ENCODE assay signal across 14 cellular contexts in the genomic region with DNA sequence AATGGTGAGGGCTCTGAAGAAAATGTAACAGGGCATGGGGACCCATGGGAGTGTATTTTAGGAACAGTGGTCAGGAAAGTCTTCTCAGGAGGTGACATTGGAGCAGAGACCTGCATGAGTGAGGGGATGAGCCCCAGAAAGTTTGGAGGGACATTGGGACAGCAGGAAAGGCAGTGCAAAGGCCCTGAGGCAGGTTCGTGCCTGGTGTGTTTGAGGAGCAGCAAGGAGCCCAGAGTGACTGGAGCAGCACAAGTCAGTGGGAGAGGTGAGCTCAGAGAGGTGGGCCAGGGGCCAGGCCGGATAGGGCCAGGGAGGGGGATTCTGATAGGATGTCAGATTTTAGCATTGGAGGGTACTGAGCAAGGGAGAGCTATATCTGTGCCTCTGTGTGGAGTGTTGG.
DNase-seq lines count a peak whose midpoint lies in the region; ATAC-seq, FAIRE-seq and TF ChIP-seq lines count a peak whose summit lies in the region.
"Had no signal": no experiment of that assay in that cellular context is flagged by ENCODE, and none has a peak within 500 bp of the region (broad histone marks: within the 10 kb centered on the region; RNA-seq: fewer than 3 reads in every experiment).

No MANE protein-coding gene starts in this region.

- H3K4me3 ChIP-seq in H1 (ENCODE audit: extremely low read depth in 1 of 4, insufficient read depth in 2 of 4, low read depth in 3 of 4, low read length in 4 of 4) = no peak overlapping the region
- H3K4me3 ChIP-seq in mucosa of rectum (ENCODE audit: low read length in 2 of 2) = no peak overlapping the region
- no peak overlapping the region for H3K4me3 ChIP-seq in tibial nerve
- H3K4me3 ChIP-seq in WERI-Rb-1 (ENCODE audit: low read depth, low read length) = no peak overlapping the region

- no peak for TF ChIP-seq RAD21 in H1 (IDR thresholded peaks at IDR 0.05 in 1 of 2, conservative IDR thresholded peaks at IDR 0.05 in 1 of 2; ENCODE audit: low read depth in 2 of 2, low read length in 2 of 2)

- H4K91ac ChIP-seq in H1 (replicated peaks; ENCODE audit: insufficient read length, low read length) = no peak overlapping the region

- H2BK15ac ChIP-seq in H1 (ENCODE audit: low read length) = no peak overlapping the region

- FAIRE-seq in H1 (lab: Jason Lieb, UNC) = no peak

- TF ChIP-seq EP300 in H1 (IDR thresholded peaks at IDR 0.05; ENCODE audit: borderline replicate concordance in 1 of 2, low read depth in 2 of 2, low read length in 2 of 2) (no peak), tibial nerve (IDR thresholded peaks at IDR 0.05) (no peak)

- TF ChIP-seq CTCF in H1 (IDR thresholded peaks at IDR 0.05; ENCODE audit: control extremely low read depth in 1 of 3, insufficient read depth in 1 of 3, low read depth in 1 of 3, low read length in 3 of 3) (no peak), tibial nerve (IDR thresholded peaks at IDR 0.05) (no peak), WERI-Rb-1 (IDR thresholded peaks at IDR 0.05; ENCODE audit: low read depth, low read length) (no peak)

- no peak overlapping the region for H3K4ac ChIP-seq in H1 (replicated peaks; ENCODE audit: insufficient read length, low read depth, low read length)

- DNase-seq in activated naive CD4-positive, alpha-beta T cell treated with anti-CD3 and anti-CD28 coated beads for 36 hours = no peak
- DNase-seq in H1 (ENCODE audit: low read depth in 1 of 2, low spot score in 2 of 2) (no peak), tibial nerve (ENCODE audit: low spot score in 2 of 2) (no peak), cortex of kidney (lab: John Stamatoyannopoulos, UW) (no peak), WERI-Rb-1 (no peak)
- DNase-seq: activated CD8-positive, alpha-beta memory T cell treated with anti-CD3 and anti-CD28 coated beads, Interleukin-2, amount 50 U/mL, for 4 hours; naive thymus-derived CD8-positive, alpha-beta T cell; NCI-H1436 treated with DMSO at 0.1 percent for 48 hours; NCI-H748 treated with DMSO at 0.1 percent for 48 hours had no signal

- H3K36me3 Mint-ChIP-seq in activated naive CD4-positive, alpha-beta T cell treated with anti-CD3 and anti-CD28 coated beads, Interleukin-2, amount 50 U/mL, for 24 hours = peaks cover 5% of the 10 kb centered on the region
- H3K36me3 Mint-ChIP-seq in activated naive CD4-positive, alpha-beta T cell treated with anti-CD3 and anti-CD28 coated beads for 36 hours (ENCODE audit: low read depth) = peaks cover 3% of the 10 kb centered on the region

- H2BK20ac ChIP-seq in H1 (ENCODE audit: low read length) = no peak overlapping the region

- intact Hi-C loops in activated naive CD4-positive, alpha-beta T cell treated with anti-CD3 and anti-CD28 coated beads for 36 hours (cut with micrococcal nuclease) = no loop called here

- peaks cover 0 to 2% of the 10 kb centered on the region in 2 experiments for H4K20me1 ChIP-seq in H1 (replicated peaks in 1 of 2; ENCODE audit: control insufficient read depth in 1 of 2, insufficient read depth in 2 of 2, low read length in 2 of 2)

- H3K4me3 Mint-ChIP-seq in activated naive CD4-positive, alpha-beta T cell treated with anti-CD3 and anti-CD28 coated beads, Interleukin-2, amount 50 U/mL, for 24 hours = no peak overlapping the region
- H3K4me3 Mint-ChIP-seq in activated naive CD4-positive, alpha-beta T cell treated with anti-CD3 and anti-CD28 coated beads for 36 hours = no peak overlapping the region
- H3K4me3 Mint-ChIP-seq: naive thymus-derived CD8-positive, alpha-beta T cell had no signal

- no peak overlapping the region for H3K4me2 ChIP-seq in H1 (ENCODE audit: insufficient read depth in 1 of 2, low read depth in 2 of 2, low read length in 2 of 2)
- H3K4me2 ChIP-seq: KMS-11 had no signal

- H3K4me1 ChIP-seq in H1 (replicated peaks in 1 of 4; ENCODE audit: control insufficient read depth in 3 of 4, insufficient read depth in 4 of 4, low read length in 3 of 4) (peaks cover 0 to 7% (median 2%) of the 10 kb centered on the region in 4 experiments; a peak in 4 of 7 replicates), mucosa of rectum (ENCODE audit: control insufficient read depth in 2 of 2, insufficient read depth in 2 of 2, low read length in 2 of 2) (peaks cover 23 to 24% of the 10 kb centered on the region in 2 donors), tibial nerve (peaks cover 0 to 24% (median 8%) of the 10 kb centered on the region in 4 donors)

- H3K9me3 ChIP-seq in H1 (ENCODE audit: insufficient read depth in 2 of 2, low read depth in 1 of 2, low read length in 1 of 2) (no peaks in the 10 kb centered on the region; a peak in 1 of 4 replicates), mucosa of rectum (ENCODE audit: control insufficient read depth in 2 of 2, low read length in 2 of 2) (no peaks in the 10 kb centered on the region), tibial nerve (no peaks in the 10 kb centered on the region), WERI-Rb-1 (ENCODE audit: severe bottlenecking) (no peaks in the 10 kb centered on the region)

- H3K14ac ChIP-seq in H1 (ENCODE audit: insufficient read length) = no peak overlapping the region

- H4K8ac ChIP-seq in H1 (ENCODE audit: extremely low read depth, insufficient read depth, low read length) = no peak overlapping the region

- H2AK5ac ChIP-seq in H1 (ENCODE audit: low read depth, low read length) = no peak overlapping the region

- no peaks in the 10 kb centered on the region for H3K9me3 Mint-ChIP-seq in activated naive CD4-positive, alpha-beta T cell treated with anti-CD3 and anti-CD28 coated beads, Interleukin-2, amount 50 U/mL, for 24 hours
- no peaks in the 10 kb centered on the region for H3K9me3 Mint-ChIP-seq in activated naive CD4-positive, alpha-beta T cell treated with anti-CD3 and anti-CD28 coated beads for 36 hours
- H3K9me3 Mint-ChIP-seq: activated naive CD4-positive, alpha-beta T cell treated with anti-CD3 and anti-CD28 coated beads, Interleukin-2, amount 50 U/mL, for 72 hours had no signal

- no peak overlapping the region for H2BK120ac ChIP-seq in H1 (replicated peaks; ENCODE audit: low read depth, low read length)

- no peak overlapping the region for H2BK5ac ChIP-seq in H1 (ENCODE audit: low read depth, low read length)

- no peaks in the 10 kb centered on the region for H3K4me1 Mint-ChIP-seq in activated naive CD4-positive, alpha-beta T cell treated with anti-CD3 and anti-CD28 coated beads, Interleukin-2, amount 50 U/mL, for 24 hours
- no peaks in the 10 kb centered on the region for H3K4me1 Mint-ChIP-seq in activated naive CD4-positive, alpha-beta T cell treated with anti-CD3 and anti-CD28 coated beads for 36 hours (ENCODE audit: low read depth)

- TF ChIP-seq POLR2A in H1 (IDR thresholded peaks at IDR 0.05; ENCODE audit: control extremely low read depth in 1 of 2, low read depth in 2 of 2, low read length in 2 of 2) = no peak
- no peak for TF ChIP-seq POLR2A in tibial nerve (IDR thresholded peaks at IDR 0.05)

- H3K27me3 ChIP-seq in H1 (replicated peaks in 1 of 4; ENCODE audit: control insufficient read depth in 3 of 4, extremely low read depth in 1 of 4, insufficient read depth in 3 of 4, low read length in 3 of 4) (no peaks in the 10 kb centered on the region), mucosa of rectum (ENCODE audit: control insufficient read depth in 2 of 2, insufficient read depth in 2 of 2, low read length in 2 of 2) (no peaks in the 10 kb centered on the region), tibial nerve (no peaks in the 10 kb centered on the region), WERI-Rb-1 (ENCODE audit: insufficient read depth, low read depth, severe bottlenecking) (no peaks in the 10 kb centered on the region)

- peaks cover 0 to 3% (median 0%) of the 10 kb centered on the region in 4 experiments; a peak in 1 of 8 replicates for H3K36me3 ChIP-seq in H1 (ENCODE audit: control insufficient read depth in 2 of 4, insufficient read depth in 4 of 4, low read length in 3 of 4)
- peaks cover 2 to 9% of the 10 kb centered on the region in 2 donors for H3K36me3 ChIP-seq in mucosa of rectum (ENCODE audit: control insufficient read depth in 2 of 2, insufficient read depth in 2 of 2, low read length in 2 of 2)
- peaks cover 0 to 13% (median 0%) of the 10 kb centered on the region in 3 donors for H3K36me3 ChIP-seq in tibial nerve
- H3K36me3 ChIP-seq in WERI-Rb-1 = no peaks in the 10 kb centered on the region

- H3K9ac ChIP-seq in H1 (replicated peaks in 1 of 4; ENCODE audit: extremely low read depth in 1 of 4, low read depth in 3 of 4, low read length in 3 of 4) (no peak overlapping the region), mucosa of rectum (ENCODE audit: low read depth in 1 of 2, low read length in 2 of 2) (peak overlapping the region; percentile 43 to 69)
- H3K9ac ChIP-seq: KMS-11 had no signal

- no peaks in the 10 kb centered on the region; the same call in 1 of the 2 replicates for H3K79me1 ChIP-seq in H1 (ENCODE audit: low read depth, low read length)

- H3K79me2 ChIP-seq in H1 (ENCODE audit: control insufficient read depth in 1 of 2, insufficient read depth in 2 of 2, low read length in 2 of 2) = no peaks in the 10 kb centered on the region

- ATAC-seq in HG03521 (IDR thresholded peaks at IDR 0.05; ENCODE audit: unreplicated experiment) = no peak
- ATAC-seq: activated naive CD4-positive, alpha-beta T cell treated with anti-CD3 and anti-CD28 coated beads, Interleukin-2, amount 50 U/mL, for 72 hours; naive thymus-derived CD8-positive, alpha-beta T cell had no signal

- no peak overlapping the region for H4K5ac ChIP-seq in H1 (ENCODE audit: insufficient read length, low read depth, low read length)

- 0 out of 2 replicates have a peak overlapping the region, but pooled peaks have one; percentile 6 for H2BK12ac ChIP-seq in H1 (ENCODE audit: low read depth, low read length)

- no peak overlapping the region for H3K27ac ChIP-seq in H1 (ENCODE audit: low read depth, low read length)
- H3K27ac ChIP-seq in mucosa of rectum (ENCODE audit: low read depth in 2 of 2, low read length in 2 of 2) = peak overlapping the region; percentile 86 to 91
- H3K27ac ChIP-seq in tibial nerve = peak overlapping the region in 3 of 4 donors; percentile 62 to 69 (median 69)
- H3K27ac ChIP-seq in WERI-Rb-1 = no peak overlapping the region
- H3K27ac ChIP-seq: KMS-11 had no signal

- POLR2A ChIA-PET in H1 (lab: Charles Lee; ENCODE audit: partially characterized antibody) = no interaction called here

- H2AFZ ChIP-seq in H1 (ENCODE audit: low read length) = no peak overlapping the region

- no peak overlapping the region for H3K56ac ChIP-seq in H1 (replicated peaks; ENCODE audit: insufficient read length, low read depth, low read length)

- H3K27ac Mint-ChIP-seq in activated naive CD4-positive, alpha-beta T cell treated with anti-CD3 and anti-CD28 coated beads, Interleukin-2, amount 50 U/mL, for 24 hours = peak overlapping the region; percentile 35
- no peak overlapping the region for H3K27ac Mint-ChIP-seq in activated naive CD4-positive, alpha-beta T cell treated with anti-CD3 and anti-CD28 coated beads for 36 hours

- no peaks in the 10 kb centered on the region; the same call in 1 of the 2 replicates for H3K23me2 ChIP-seq in H1 (ENCODE audit: low read depth, low read length)

- 85% methylated on average over 2 of the region's 2 CpGs; no CpG with 5 or more reads in 1 of the 2 experiments for WGBS in H1 (ENCODE audit: extremely low coverage in 1 of 2, insufficient coverage in 1 of 2, insufficient read length in 1 of 2, insufficient replicate concordance in 2 of 2, low coverage in 1 of 2, low lambda C conversion rate in 2 of 2, missing lambda C conversion rate in 1 of 2), 2 experiments
- WGBS in tibial nerve, 2 donors = 74 to 92% methylated on average over 2 of the region's 2 CpGs

- no peak overlapping the region for H3K18ac ChIP-seq in H1 (ENCODE audit: extremely low read depth, low read length)

- CTCF ChIA-PET in activated naive CD4-positive, alpha-beta T cell treated with anti-CD3 and anti-CD28 coated beads for 36 hours (lab: Charles Lee) = no interaction called here
- CTCF ChIA-PET in H1 (lab: Charles Lee; ENCODE audit: partially characterized antibody) = interaction anchor here (0.6 kb wide), 1 partner anchor 329 kb away, joined by 3 read pairs; no protein-coding TSS in a partner anchor

- no peaks in the 10 kb centered on the region for H3K27me3 Mint-ChIP-seq in activated naive CD4-positive, alpha-beta T cell treated with anti-CD3 and anti-CD28 coated beads, Interleukin-2, amount 50 U/mL, for 24 hours
- no peaks in the 10 kb centered on the region for H3K27me3 Mint-ChIP-seq in activated naive CD4-positive, alpha-beta T cell treated with anti-CD3 and anti-CD28 coated beads for 36 hours (ENCODE audit: low read depth)
- H3K27me3 Mint-ChIP-seq: naive thymus-derived CD8-positive, alpha-beta T cell had no signal

- H3K23ac ChIP-seq in H1 (ENCODE audit: insufficient read length) = no peak overlapping the region

Comparison
In these comparisons a context has a peak if more than half of its experiments do, and no peak if none do; other contexts are left out.
1. H3K27ac ChIP-seq: peak in mucosa of rectum (2 of 2) and tibial nerve (3 of 4); none in H1 (single experiment) and WERI-Rb-1 (single experiment).
2. H3K9ac ChIP-seq: peak in mucosa of rectum (2 of 2); none in H1 (0 of 4).